In genomic region chr6:143213977-143214376, GRCh38 we compare ENCODE assay signal across 20 cellular contexts.
A peak's percentile ranks its signal among the peaks of the same experiment; 100 is the strongest.
DNase-seq lines count a peak whose midpoint lies in the region; ATAC-seq and TF ChIP-seq lines count a peak whose summit lies in the region.
"Had no signal": no experiment of that assay in that cellular context is flagged by ENCODE, and none has a peak within 500 bp of the region (broad histone marks: within the 10 kb centered on the region; RNA-seq: fewer than 3 reads in every experiment).

No MANE protein-coding gene starts in this region.

- no peak for DNase-seq in Right ventricle myocardium superior
- DNase-seq in Right ventricle myocardium inferior (ENCODE audit: missing footprints) = no peak
- peak; percentile 41 for DNase-seq in AG10803 (ENCODE audit: low read depth)
- DNase-seq in left ventricle myocardium superior = no peak
- DNase-seq in activated CD4-positive, alpha-beta T cell treated with anti-CD3 and anti-CD28 coated beads, Interleukin-2, amount 50 U/mL, for 1 hour = no peak
- DNase-seq in OCI-M2 (lab: John Stamatoyannopoulos, UW; ENCODE audit: unreplicated experiment) = no peak
- DNase-seq: AML-193; BE2C; CD4-positive, alpha-beta T cell; CD8-positive, alpha-beta memory T cell; DMS 273 treated with DMSO at 0.1 percent for 48 hours; DMS79; GF-D8; GOT3; HFFc6 had no signal

- intact Hi-C loops in Right ventricle myocardium superior (cut with DNase I) (no loop called here), Right ventricle myocardium inferior (cut with DNase I) (no loop called here), left ventricle myocardium superior (cut with micrococcal nuclease) (no loop called here)

- TF ChIP-seq CTCF in AG10803 (conservative IDR thresholded peaks at IDR 0.05; ENCODE audit: low read length) = no peak
- TF ChIP-seq CTCF in VCaP (conservative IDR thresholded peaks at IDR 0.05) = no peak

- no peak overlapping the region for H3K4me3 ChIP-seq in AG10803 (ENCODE audit: low read length)
- H3K4me3 ChIP-seq: BLaER1 treated with 17β-estradiol and CSF1 and Interleukin-3, amounts not matched to agents 10 nM and 100 nM; HAP-1 had no signal

- H3K27ac ChIP-seq in VCaP = peak overlapping the region; percentile 60
- H3K27ac ChIP-seq: 22Rv1; BLaER1 treated with 17β-estradiol and CSF1 and Interleukin-3, amounts not matched to agents 10 nM and 100 nM had no signal

- ATAC-seq in Right ventricle myocardium superior (ENCODE audit: poor library complexity) (peak; percentile 40), Right ventricle myocardium inferior (no peak), left ventricle myocardium superior (peak; percentile 17), HG02623 (IDR thresholded peaks at IDR 0.05; ENCODE audit: unreplicated experiment) (no peak)

Comparison
In these comparisons a context has a peak if more than half of its experiments do, and no peak if none do; other contexts are left out.
1. ATAC-seq: peak in Right ventricle myocardium superior (single experiment) and left ventricle myocardium superior (single experiment); none in Right ventricle myocardium inferior (single experiment) and HG02623 (single experiment).